Comparison of ENCODE assay signal across 1 cellular context in the genomic region with DNA sequence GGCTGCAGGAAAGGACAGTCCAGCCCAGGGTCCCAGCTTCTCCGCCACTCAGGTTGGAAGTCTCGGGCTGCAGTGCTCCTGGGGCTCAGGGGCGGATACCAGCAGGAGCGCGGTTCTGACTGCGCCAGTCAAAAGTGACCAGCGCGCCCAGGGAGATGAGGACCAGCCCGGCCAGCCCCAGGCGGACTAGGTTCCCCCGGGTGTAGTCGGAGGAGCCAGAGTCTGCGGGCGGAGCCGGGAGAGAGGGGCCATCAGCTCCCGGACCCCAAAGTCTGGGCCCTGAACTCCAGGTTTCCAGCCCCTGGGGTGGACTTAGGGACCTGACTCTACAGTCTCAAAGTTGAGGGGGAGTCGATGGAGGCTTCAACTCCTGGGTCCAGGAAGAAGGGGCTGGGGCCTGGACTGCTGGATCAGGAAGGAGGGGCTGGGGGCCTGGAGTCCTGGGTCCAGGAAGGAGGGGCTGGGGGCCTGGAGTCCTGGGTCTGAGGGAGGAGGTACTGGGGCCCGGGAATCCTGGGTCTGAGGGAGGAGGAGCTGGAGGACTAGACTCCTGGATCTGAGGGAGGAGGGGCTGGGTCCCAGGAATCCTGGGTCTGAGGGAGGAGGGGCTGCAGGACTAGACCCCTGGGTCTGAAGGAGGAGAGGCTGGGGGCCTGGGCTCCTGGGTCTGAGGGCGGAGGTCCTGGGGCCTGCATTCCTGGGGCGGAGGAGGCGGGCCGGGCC.
TF ChIP-seq lines count a peak whose summit lies in the region.

No MANE protein-coding gene starts in this region.

TF ChIP-seq in HCT116, 20 proteins besides CTCF, POLR2A, EP300 and RAD21 (continued from another document):
- TF ChIP-seq, protein P1, sequence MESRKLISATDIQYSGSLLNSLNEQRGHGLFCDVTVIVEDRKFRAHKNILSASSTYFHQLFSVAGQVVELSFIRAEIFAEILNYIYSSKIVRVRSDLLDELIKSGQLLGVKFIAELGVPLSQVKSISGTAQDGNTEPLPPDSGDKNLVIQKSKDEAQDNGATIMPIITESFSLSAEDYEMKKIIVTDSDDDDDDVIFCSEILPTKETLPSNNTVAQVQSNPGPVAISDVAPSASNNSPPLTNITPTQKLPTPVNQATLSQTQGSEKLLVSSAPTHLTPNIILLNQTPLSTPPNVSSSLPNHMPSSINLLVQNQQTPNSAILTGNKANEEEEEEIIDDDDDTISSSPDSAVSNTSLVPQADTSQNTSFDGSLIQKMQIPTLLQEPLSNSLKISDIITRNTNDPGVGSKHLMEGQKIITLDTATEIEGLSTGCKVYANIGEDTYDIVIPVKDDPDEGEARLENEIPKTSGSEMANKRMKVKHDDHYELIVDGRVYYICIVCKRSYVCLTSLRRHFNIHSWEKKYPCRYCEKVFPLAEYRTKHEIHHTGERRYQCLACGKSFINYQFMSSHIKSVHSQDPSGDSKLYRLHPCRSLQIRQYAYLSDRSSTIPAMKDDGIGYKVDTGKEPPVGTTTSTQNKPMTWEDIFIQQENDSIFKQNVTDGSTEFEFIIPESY (IDR thresholded peaks at IDR 0.05; ENCODE audit: extremely low read depth, insufficient replicate concordance, low read length): no peak
- TF ChIP-seq CEBPB (IDR thresholded peaks at IDR 0.05; ENCODE audit: low read depth) (no peak), EGR1 (IDR thresholded peaks at IDR 0.05; ENCODE audit: low read depth) (no peak), JUND (IDR thresholded peaks at IDR 0.05) (no peak), SP1 (IDR thresholded peaks at IDR 0.05; ENCODE audit: low read depth) (no peak), FOSL1 (IDR thresholded peaks at IDR 0.05; ENCODE audit: low read depth) (no peak), ELF1 (IDR thresholded peaks at IDR 0.05; ENCODE audit: borderline replicate concordance, low read depth) (no peak), SRF (IDR thresholded peaks at IDR 0.05; ENCODE audit: low read depth) (no peak), EZH2 (IDR thresholded peaks at IDR 0.05) (no peak), ZFX (IDR thresholded peaks at IDR 0.05) (no peak)
- TF ChIP-seq, protein P2, sequence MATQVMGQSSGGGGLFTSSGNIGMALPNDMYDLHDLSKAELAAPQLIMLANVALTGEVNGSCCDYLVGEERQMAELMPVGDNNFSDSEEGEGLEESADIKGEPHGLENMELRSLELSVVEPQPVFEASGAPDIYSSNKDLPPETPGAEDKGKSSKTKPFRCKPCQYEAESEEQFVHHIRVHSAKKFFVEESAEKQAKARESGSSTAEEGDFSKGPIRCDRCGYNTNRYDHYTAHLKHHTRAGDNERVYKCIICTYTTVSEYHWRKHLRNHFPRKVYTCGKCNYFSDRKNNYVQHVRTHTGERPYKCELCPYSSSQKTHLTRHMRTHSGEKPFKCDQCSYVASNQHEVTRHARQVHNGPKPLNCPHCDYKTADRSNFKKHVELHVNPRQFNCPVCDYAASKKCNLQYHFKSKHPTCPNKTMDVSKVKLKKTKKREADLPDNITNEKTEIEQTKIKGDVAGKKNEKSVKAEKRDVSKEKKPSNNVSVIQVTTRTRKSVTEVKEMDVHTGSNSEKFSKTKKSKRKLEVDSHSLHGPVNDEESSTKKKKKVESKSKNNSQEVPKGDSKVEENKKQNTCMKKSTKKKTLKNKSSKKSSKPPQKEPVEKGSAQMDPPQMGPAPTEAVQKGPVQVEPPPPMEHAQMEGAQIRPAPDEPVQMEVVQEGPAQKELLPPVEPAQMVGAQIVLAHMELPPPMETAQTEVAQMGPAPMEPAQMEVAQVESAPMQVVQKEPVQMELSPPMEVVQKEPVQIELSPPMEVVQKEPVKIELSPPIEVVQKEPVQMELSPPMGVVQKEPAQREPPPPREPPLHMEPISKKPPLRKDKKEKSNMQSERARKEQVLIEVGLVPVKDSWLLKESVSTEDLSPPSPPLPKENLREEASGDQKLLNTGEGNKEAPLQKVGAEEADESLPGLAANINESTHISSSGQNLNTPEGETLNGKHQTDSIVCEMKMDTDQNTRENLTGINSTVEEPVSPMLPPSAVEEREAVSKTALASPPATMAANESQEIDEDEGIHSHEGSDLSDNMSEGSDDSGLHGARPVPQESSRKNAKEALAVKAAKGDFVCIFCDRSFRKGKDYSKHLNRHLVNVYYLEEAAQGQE (IDR thresholded peaks at IDR 0.05; ENCODE audit: low read depth): no peak
